Comparison of ENCODE assay signal across 7 cellular contexts in genomic region chr2:237303244-237303643, GRCh38.
DNase-seq lines count a peak whose midpoint lies in the region; ATAC-seq, FAIRE-seq and TF ChIP-seq lines count a peak whose summit lies in the region.
"Not testable (repeated sequence)": the region's sequence is repeated elsewhere in the genome, so short reads cannot be mapped to it uniquely, and the experiment has no call there.

No MANE protein-coding gene starts in this region.

- H3K14ac ChIP-seq in IMR-90 (replicated peaks; ENCODE audit: low read depth, low read length); mesenchymal stem cell (ENCODE audit: low read length in 2 of 2); trophoblast cell (ENCODE audit: low read length): not testable (repeated sequence)

- CTCF ChIA-PET in A549 (lab: Yijun Ruan, JAX): interaction anchor here (1.5 kb wide), 1 partner anchor 13 kb away, joined by 3 read pairs; no protein-coding TSS in a partner anchor
- CTCF ChIA-PET in HEK293 (lab: Yijun Ruan, JAX); IMR-90 (lab: Yijun Ruan, JAX); RWPE1 (lab: Yijun Ruan, JAX): not testable (repeated sequence)

- intact Hi-C loops in IMR-90 (cut with micrococcal nuclease): not testable (repeated sequence)

- not testable (repeated sequence) for H3K27ac ChIP-seq in A549; HEK293 (ENCODE audit: extremely low read depth, low read depth, low read length); IMR-90 (ENCODE audit: insufficient read depth, low read length); mesenchymal stem cell (ENCODE audit: low read length, poor library complexity, severe bottlenecking); trophoblast cell (ENCODE audit: low read depth, low read length)
- H3K27ac ChIP-seq in RWPE1 (peak overlapping the region; percentile 1; the same call in 1 of the 2 replicates), smooth muscle cell (ENCODE audit: low read depth) (peak overlapping the region; percentile 83)

- H4K91ac ChIP-seq in IMR-90 (ENCODE audit: insufficient read depth, low read depth, low read length); mesenchymal stem cell (ENCODE audit: low read length); trophoblast cell (ENCODE audit: low read depth, low read length): not testable (repeated sequence)

- not testable (repeated sequence) for H4K20me1 ChIP-seq in IMR-90 (ENCODE audit: insufficient read depth, low read length); smooth muscle cell (ENCODE audit: low read depth)

- not testable (repeated sequence) for H2BK120ac ChIP-seq in IMR-90 (ENCODE audit: low read depth, low read length); mesenchymal stem cell (ENCODE audit: low read depth, low read length)
- peak overlapping the region; percentile 41 for H2BK120ac ChIP-seq in trophoblast cell (ENCODE audit: insufficient read depth, low read length, poor library complexity)

- H3K9me3 ChIP-seq in A549; HEK293 (ENCODE audit: control insufficient read depth, insufficient read depth, low read depth, low read length); IMR-90 (ENCODE audit: control insufficient read depth, insufficient read depth, low read length); mesenchymal stem cell (ENCODE audit: control insufficient read depth, low read length); trophoblast cell (ENCODE audit: insufficient read depth, low read depth, low read length); smooth muscle cell (replicated peaks; ENCODE audit: low read depth): not testable (repeated sequence)

- not testable (repeated sequence) for H3K18ac ChIP-seq in IMR-90 (ENCODE audit: low read depth, low read length); mesenchymal stem cell (ENCODE audit: low read depth in 1 of 2, low read length in 2 of 2); trophoblast cell (ENCODE audit: low read length)

- H4K5ac ChIP-seq in IMR-90 (ENCODE audit: low read depth, low read length): not testable (repeated sequence)

- peak overlapping the region; percentile 41 to 81 for H2BK12ac ChIP-seq in mesenchymal stem cell (ENCODE audit: low read length in 2 of 2)
- peak overlapping the region; percentile 12 for H2BK12ac ChIP-seq in trophoblast cell (ENCODE audit: low read length)

- H3F3A ChIP-seq in smooth muscle cell (ENCODE audit: low read depth): peaks cover 15% of the 10 kb centered on the region

- not testable (repeated sequence) for H3K4me2 ChIP-seq in A549; IMR-90 (ENCODE audit: low read depth, low read length); mesenchymal stem cell (ENCODE audit: low read length, poor library complexity, severe bottlenecking); trophoblast cell (ENCODE audit: low read length); smooth muscle cell

- H3K9ac ChIP-seq in IMR-90 (ENCODE audit: low read depth, low read length); mesenchymal stem cell (ENCODE audit: low read length); trophoblast cell (ENCODE audit: low read length); smooth muscle cell (ENCODE audit: low read depth): not testable (repeated sequence)

- not testable (repeated sequence) for H2AFZ ChIP-seq in IMR-90 (replicated peaks; ENCODE audit: low read length, poor library complexity); mesenchymal stem cell (ENCODE audit: low read depth, low read length); trophoblast cell (ENCODE audit: insufficient read depth, low read length, poor library complexity); smooth muscle cell (ENCODE audit: low read depth)

- H3K27me3 ChIP-seq in IMR-90 (ENCODE audit: control insufficient read depth, insufficient read depth, low read length); mesenchymal stem cell (ENCODE audit: control insufficient read depth in 1 of 2, insufficient read depth in 1 of 2, low read length in 2 of 2); trophoblast cell (ENCODE audit: insufficient read depth, low read length); smooth muscle cell (ENCODE audit: low read depth): not testable (repeated sequence)

- H2BK15ac ChIP-seq in IMR-90 (ENCODE audit: low read depth, low read length): 0 out of 3 replicates have a peak overlapping the region, but pooled peaks have one; percentile 37
- peak overlapping the region; percentile 52 for H2BK15ac ChIP-seq in mesenchymal stem cell (ENCODE audit: low read depth, poor library complexity, severe bottlenecking)

- H3K4me3 ChIP-seq in A549; HEK293 (ENCODE audit: low read depth, low read length); IMR-90 (ENCODE audit: insufficient read depth, low read depth, low read length); mesenchymal stem cell (ENCODE audit: insufficient read depth in 1 of 2, low read depth in 1 of 2, low read length in 2 of 2); trophoblast cell (ENCODE audit: low read depth, low read length); smooth muscle cell: not testable (repeated sequence)

- H4K12ac ChIP-seq in trophoblast cell (ENCODE audit: low read depth, low read length): not testable (repeated sequence)

- TF ChIP-seq RAD21 in A549 (conservative IDR thresholded peaks at IDR 0.05 in 1 of 2, IDR thresholded peaks at IDR 0.05 in 1 of 2); IMR-90 (IDR thresholded peaks at IDR 0.05; ENCODE audit: low read length): not testable (repeated sequence)

- H3K79me2 ChIP-seq in trophoblast cell (ENCODE audit: control insufficient read depth, insufficient read depth, low read length, poor library complexity); smooth muscle cell (ENCODE audit: low read depth): not testable (repeated sequence)

- H2AK9ac ChIP-seq in IMR-90 (replicated peaks; ENCODE audit: low read depth, low read length, poor library complexity): not testable (repeated sequence)

- H3K79me1 ChIP-seq in IMR-90 (ENCODE audit: low read depth in 1 of 2, low read length in 2 of 2) (peaks cover 5 to 38% of the 10 kb centered on the region in 2 experiments; a peak in 3 of 4 replicates), trophoblast cell (ENCODE audit: low read length) (peaks cover 34% of the 10 kb centered on the region)
- not testable (repeated sequence) for H3K79me1 ChIP-seq in mesenchymal stem cell (replicated peaks; ENCODE audit: low read length, poor library complexity, severe bottlenecking)

- H2BK20ac ChIP-seq in IMR-90 (ENCODE audit: low read depth, low read length): not testable (repeated sequence)

- not testable (repeated sequence) for ATAC-seq in A549; IMR-90 (ENCODE audit: low read depth)

- TF ChIP-seq EP300 in A549 (IDR thresholded peaks at IDR 0.05): not testable (repeated sequence)

- H3K36me3 ChIP-seq in HEK293 (ENCODE audit: control insufficient read depth in 2 of 2, insufficient read depth in 1 of 2, low read length in 2 of 2); IMR-90 (ENCODE audit: control insufficient read depth, insufficient read depth, low read length); mesenchymal stem cell (ENCODE audit: control insufficient read depth in 1 of 2, insufficient read depth in 2 of 2, low read depth in 1 of 2, low read length in 2 of 2); trophoblast cell (ENCODE audit: control insufficient read depth in 1 of 2, insufficient read depth in 2 of 2, low read length in 2 of 2); smooth muscle cell (ENCODE audit: low read depth): not testable (repeated sequence)

- H3K23ac ChIP-seq in IMR-90 (ENCODE audit: low read depth, low read length); mesenchymal stem cell (ENCODE audit: low read length in 2 of 2); trophoblast cell (ENCODE audit: low read length): not testable (repeated sequence)

- H3K4me1 ChIP-seq in A549; HEK293 (ENCODE audit: control insufficient read depth, insufficient read depth, low read length); trophoblast cell (ENCODE audit: control insufficient read depth in 1 of 2, insufficient read depth in 2 of 2, low read length in 2 of 2); smooth muscle cell (ENCODE audit: low read depth): not testable (repeated sequence)
- H3K4me1 ChIP-seq in IMR-90 (ENCODE audit: control insufficient read depth, insufficient read depth, low read length): peaks cover 28% of the 10 kb centered on the region
- H3K4me1 ChIP-seq in mesenchymal stem cell (ENCODE audit: control insufficient read depth, insufficient read depth, low read depth, low read length): peaks cover 26% of the 10 kb centered on the region

- not testable (repeated sequence) for TF ChIP-seq POLR2A in A549 (IDR thresholded peaks at IDR 0.05; ENCODE audit: low read length); IMR-90 (IDR thresholded peaks at IDR 0.05; ENCODE audit: low read depth, low read length)

- H3K56ac ChIP-seq in IMR-90 (ENCODE audit: extremely low read depth, insufficient read depth, low read length): not testable (repeated sequence)

- not testable (repeated sequence) for H2BK5ac ChIP-seq in IMR-90 (ENCODE audit: low read depth, low read length, poor library complexity, severe bottlenecking); mesenchymal stem cell (ENCODE audit: low read depth, low read length, poor library complexity, severe bottlenecking); trophoblast cell (ENCODE audit: low read depth, low read length, poor library complexity)

- not testable (repeated sequence) for H3K4ac ChIP-seq in IMR-90 (ENCODE audit: low read depth, low read length); mesenchymal stem cell (ENCODE audit: low read depth in 1 of 2, low read length in 2 of 2); trophoblast cell (ENCODE audit: low read depth, low read length)

- TF ChIP-seq CTCF in A549 (IDR thresholded peaks at IDR 0.05); HEK293 (tag by site-specific recombination; IDR thresholded peaks at IDR 0.05); IMR-90 (conservative IDR thresholded peaks at IDR 0.05; ENCODE audit: low read depth, low read length); RWPE1 (conservative IDR thresholded peaks at IDR 0.05; ENCODE audit: low read depth); smooth muscle cell (IDR thresholded peaks at IDR 0.05; ENCODE audit: borderline replicate concordance, insufficient read depth, poor library complexity, severe bottlenecking): not testable (repeated sequence)

- dilution Hi-C loops in IMR-90 (cut with HindIII; ENCODE audit: low sequenced_read_pairs, unreplicated experiment): not testable (repeated sequence)

- POLR2A ChIA-PET in A549 (lab: Yijun Ruan, JAX); HEK293 (lab: Yijun Ruan, JAX); IMR-90 (lab: Charles Lee; ENCODE audit: unreplicated experiment); RWPE1 (lab: Yijun Ruan, JAX; ENCODE audit: low non-redundant PET): not testable (repeated sequence)

- H3K9me1 ChIP-seq in IMR-90 (ENCODE audit: insufficient read depth, low read length): peaks cover 40% of the 10 kb centered on the region

- FAIRE-seq in A549 (lab: Jason Lieb, UNC): not testable (repeated sequence)

- BruUV-seq in IMR-90 (replicated peaks; lab: Mats Ljungman, UMichigan): not testable (repeated sequence)

- in situ Hi-C loops in IMR-90 (cut with MboI; ENCODE audit: low sequenced_read_pairs): not testable (repeated sequence)

- H2AK5ac ChIP-seq in IMR-90 (ENCODE audit: low read depth, low read length); mesenchymal stem cell (ENCODE audit: low read length, severe bottlenecking): not testable (repeated sequence)
- peak overlapping the region; percentile 2 for H2AK5ac ChIP-seq in trophoblast cell (ENCODE audit: low read length)

- 7% methylated on average over 1 of the region's 1 CpG for WGBS in A549 (ENCODE audit: missing lambda C conversion rate)
- no CpG with 5 or more reads among the region's 1 CpG for WGBS in IMR-90 (ENCODE audit: extremely low coverage in 2 of 2, insufficient read length in 1 of 2), 2 experiments
- 87% methylated on average over 1 of the region's 1 CpG for WGBS in mesenchymal stem cell
- no CpG with 5 or more reads among the region's 1 CpG for WGBS in trophoblast cell (ENCODE audit: extremely low coverage, insufficient coverage, insufficient read length)
- 72% methylated on average over 1 of the region's 1 CpG for WGBS in smooth muscle cell (ENCODE audit: low lambda C conversion rate)

- not testable (repeated sequence) for DNase-seq in A549 (ENCODE audit: low read depth in 1 of 2, low spot score in 1 of 2); IMR-90; RWPE1 (ENCODE audit: low spot score); mesenchymal stem cell; trophoblast cell; smooth muscle cell (lab: John Stamatoyannopoulos, UW; ENCODE audit: unreplicated experiment)

- H4K8ac ChIP-seq in IMR-90 (ENCODE audit: low read depth in 2 of 2, low read length in 2 of 2); mesenchymal stem cell (ENCODE audit: low read length); trophoblast cell (ENCODE audit: low read depth, low read length): not testable (repeated sequence)
